In genomic region chr13:24217601-24218281, GRCh38 we compare ENCODE assay signal across 8 cellular contexts. TPM values are rescaled to one million over a fixed set of nuclear protein-coding genes. Genes with fewer than 3 reads are reported as not detected.
DNase-seq lines count a peak whose midpoint lies in the region; ATAC-seq and TF ChIP-seq lines count a peak whose summit lies in the region.

No MANE protein-coding gene starts in this region.

- H2AFZ ChIP-seq in smooth muscle cell (ENCODE audit: low read depth) = no peak overlapping the region

- H3K27me3 ChIP-seq in smooth muscle cell (ENCODE audit: low read depth) = no peaks in the 10 kb centered on the region
- no peaks in the 10 kb centered on the region for H3K27me3 ChIP-seq in CD4-positive, alpha-beta memory T cell (ENCODE audit: insufficient read depth, low read length)
- H3K27me3 ChIP-seq in A673 (replicated peaks; ENCODE audit: insufficient read depth, low read depth, low read length, poor library complexity) = no peaks in the 10 kb centered on the region

- in situ Hi-C loops in ACHN (cut with HindIII; ENCODE audit: low pct_ligation_motif_present, low pct_unique_long_range_greater_than_20kb, low sequenced_read_pairs) = no loop called here

- H3K36me3 Mint-ChIP-seq in IgD-negative memory B cell = no peaks in the 10 kb centered on the region
- no peaks in the 10 kb centered on the region for H3K36me3 Mint-ChIP-seq in CD4-positive, alpha-beta memory T cell

- no peak overlapping the region for H3K9ac ChIP-seq in smooth muscle cell (ENCODE audit: low read depth)

- H3K4me3 Mint-ChIP-seq in IgD-negative memory B cell = peak overlapping the region in 3 of 4 donors; percentile 24 to 30 (median 27)
- no peak overlapping the region for H3K4me3 Mint-ChIP-seq in CD4-positive, alpha-beta memory T cell

- H3F3A ChIP-seq in smooth muscle cell (ENCODE audit: low read depth) = no peaks in the 10 kb centered on the region

- TF ChIP-seq CTCF in coronary artery (IDR thresholded peaks at IDR 0.05) (no peak), smooth muscle cell (IDR thresholded peaks at IDR 0.05; ENCODE audit: borderline replicate concordance, insufficient read depth, poor library complexity, severe bottlenecking) (no peak), A673 (conservative IDR thresholded peaks at IDR 0.05; ENCODE audit: low read depth, low read length) (no peak)

- H3K36me3 ChIP-seq in smooth muscle cell (ENCODE audit: low read depth) (no peaks in the 10 kb centered on the region), A673 (ENCODE audit: insufficient read depth, low read length, poor library complexity, severe bottlenecking) (no peaks in the 10 kb centered on the region)
- H3K36me3 ChIP-seq in CD4-positive, alpha-beta memory T cell (ENCODE audit: insufficient read depth, low read length) = no peaks in the 10 kb centered on the region

- peak; percentile 46 for ATAC-seq in GM18909 (IDR thresholded peaks at IDR 0.05; ENCODE audit: poor library complexity, unreplicated experiment)

- no peaks in the 10 kb centered on the region for H3K9me3 Mint-ChIP-seq in IgD-negative memory B cell
- H3K9me3 Mint-ChIP-seq in CD4-positive, alpha-beta memory T cell = no peaks in the 10 kb centered on the region

- H3K9me3 ChIP-seq in smooth muscle cell (replicated peaks; ENCODE audit: low read depth) (no peaks in the 10 kb centered on the region), A673 (ENCODE audit: low read depth, low read length, poor library complexity, severe bottlenecking) (no peaks in the 10 kb centered on the region)
- H3K9me3 ChIP-seq in CD4-positive, alpha-beta memory T cell (ENCODE audit: control insufficient read depth in 1 of 2, low read length in 2 of 2) = no peaks in the 10 kb centered on the region

- peak overlapping the region; percentile 39 to 66 for H3K27ac ChIP-seq in coronary artery
- H3K27ac ChIP-seq in smooth muscle cell (ENCODE audit: low read depth) = no peak overlapping the region
- H3K27ac ChIP-seq in CD4-positive, alpha-beta memory T cell (ENCODE audit: low read depth, low read length) = no peak overlapping the region
- no peak overlapping the region for H3K27ac ChIP-seq in A673 (ENCODE audit: low read depth, low read length, poor library complexity, severe bottlenecking)

- BruUV-seq in A673 (replicated peaks; lab: Mats Ljungman, UMichigan) = no TSS peak

- CTCF ChIA-PET in CD4-positive, alpha-beta memory T cell (lab: Charles Lee; ENCODE audit: partially characterized antibody) = interaction anchor here (0.7 to 7.6 kb wide), 4 partner anchors 9 to 198 kb away, joined by 3 to 92 read pairs (median 27); no protein-coding TSS in a partner anchor
- CTCF ChIA-PET in A673 (lab: Charles Lee) = interaction anchor here (0.7 to 0.8 kb wide), 2 partner anchors 65 to 198 kb away, joined by 3 to 6 read pairs; no protein-coding TSS in a partner anchor

- intact Hi-C loops in CD4-positive, alpha-beta memory T cell (cut with micrococcal nuclease) = no loop called here
- intact Hi-C loops in A673 (cut with micrococcal nuclease; ENCODE audit: unreplicated experiment) = no loop called here

- H3K4me3 ChIP-seq in coronary artery = no peak overlapping the region
- no peak overlapping the region for H3K4me3 ChIP-seq in smooth muscle cell
- H3K4me3 ChIP-seq in CD4-positive, alpha-beta memory T cell (ENCODE audit: low read length in 2 of 2) = no peak overlapping the region
- no peak overlapping the region for H3K4me3 ChIP-seq in A673 (ENCODE audit: low read depth, low read length, poor library complexity, severe bottlenecking)

- no peak overlapping the region for H3K4me2 ChIP-seq in smooth muscle cell

- H3K4me1 ChIP-seq in smooth muscle cell (ENCODE audit: low read depth) = peaks cover 6% of the 10 kb centered on the region
- H3K4me1 ChIP-seq in CD4-positive, alpha-beta memory T cell (ENCODE audit: insufficient read depth, low read length) = peaks cover 10% of the 10 kb centered on the region
- H3K4me1 ChIP-seq in A673 (ENCODE audit: insufficient read depth, low read length, poor library complexity, severe bottlenecking) = peaks cover 33% of the 10 kb centered on the region

- DNase-seq in coronary artery (ENCODE audit: low spot score) (no peak), renal cortical epithelial cell (ENCODE audit: low read depth) (peak; percentile 72), smooth muscle cell (lab: John Stamatoyannopoulos, UW; ENCODE audit: unreplicated experiment) (no peak), A673 (ENCODE audit: low spot score) (no peak), ACHN (no peak)
- DNase-seq in CD4-positive, alpha-beta memory T cell = no peak

- POLR2A ChIA-PET in CD4-positive, alpha-beta memory T cell (lab: Charles Lee; ENCODE audit: partially characterized antibody) = no interaction called here
- POLR2A ChIA-PET in A673 (lab: Charles Lee; ENCODE audit: low non-redundant PET) = interaction anchor here (0.5 kb wide), 1 partner anchor 213 kb away, joined by 14 read pairs; no protein-coding TSS in a partner anchor

- H3K27me3 Mint-ChIP-seq in IgD-negative memory B cell = no peaks in the 10 kb centered on the region
- peaks cover 0 to 4% of the 10 kb centered on the region in 2 donors for H3K27me3 Mint-ChIP-seq in CD4-positive, alpha-beta memory T cell

- 41% methylated on average over 6 of the region's 6 CpGs for WGBS in smooth muscle cell (ENCODE audit: low lambda C conversion rate)

- H3K79me2 ChIP-seq in smooth muscle cell (ENCODE audit: low read depth) = no peaks in the 10 kb centered on the region

- peaks cover 23 to 34% (median 27%) of the 10 kb centered on the region in 3 donors for H3K4me1 Mint-ChIP-seq in IgD-negative memory B cell
- H3K4me1 Mint-ChIP-seq in CD4-positive, alpha-beta memory T cell = peaks cover 8 to 18% (median 11%) of the 10 kb centered on the region in 4 donors

- H4K20me1 ChIP-seq in smooth muscle cell (ENCODE audit: low read depth) = no peaks in the 10 kb centered on the region

- H3K27ac Mint-ChIP-seq in IgD-negative memory B cell = peak overlapping the region in 1 of 3 donors; percentile 33
- peak overlapping the region in 2 of 7 donors; percentile 49 to 83 for H3K27ac Mint-ChIP-seq in CD4-positive, alpha-beta memory T cell

RNA-seq across cellular contexts. Expression of gene SPATA13, which starts 57.2 kb away (rescaled TPM):
- 15.6 TPM for polyA plus RNA-seq in IgD-negative memory B cell
- total RNA-seq in renal cortical epithelial cell = 7.3 and 27.4 TPM in 2 replicates
- total RNA-seq in smooth muscle cell = 14.6 and 16.6 TPM in 2 replicates
- 3.8 and 7.1 TPM in 2 replicates for polyA plus RNA-seq in smooth muscle cell
- total RNA-seq in CD4-positive, alpha-beta memory T cell = 100 to 1,000 TPM; 107 to 110 TPM
- 10 to 100 TPM; 43.2 to 80.0 TPM for polyA plus RNA-seq in CD4-positive, alpha-beta memory T cell
- 55.4 and 58.2 TPM in 2 replicates for total RNA-seq in A673 (2021)

Comparison
In these comparisons a context has a peak if more than half of its experiments do, and no peak if none do; other contexts are left out.
1. H3K4me3 Mint-ChIP-seq: peak in IgD-negative memory B cell (3 of 4); none in CD4-positive, alpha-beta memory T cell (0 of 8).
2. H3K27ac ChIP-seq: peak in coronary artery (2 of 2); none in smooth muscle cell (single experiment), CD4-positive, alpha-beta memory T cell (single experiment) and A673 (single experiment).